In genomic region chr14:86124328-86124727, GRCh38 we compare ENCODE assay signal across 20 cellular contexts.
DNase-seq lines count a peak whose midpoint lies in the region; ATAC-seq and TF ChIP-seq lines count a peak whose summit lies in the region.
"Had no signal": no experiment of that assay in that cellular context is flagged by ENCODE, and none has a peak within 500 bp of the region (broad histone marks: within the 10 kb centered on the region; RNA-seq: fewer than 3 reads in every experiment).

No MANE protein-coding gene starts in this region.

- H3K36me3 Mint-ChIP-seq in natural killer cell treated with Interleukin-12 subunit alpha and Interleukin-12 subunit beta and Interleukin-15 and Interleukin-18, amount 100 ng/mL, for 72 hours: peaks cover 11% of the 10 kb centered on the region
- peaks cover 11% of the 10 kb centered on the region for H3K36me3 Mint-ChIP-seq in natural killer cell
- H3K36me3 Mint-ChIP-seq in activated CD8-positive, alpha-beta T cell treated with anti-CD3 and anti-CD28 coated beads, Interleukin-2, amount 10 ng/mL, durations not matched to agents 7 days and 5 days (ENCODE audit: low read depth): no peaks in the 10 kb centered on the region

- BruUV-seq in OCI-LY7 (replicated peaks; lab: Mats Ljungman, UMichigan): no TSS peak

- no peak for TF ChIP-seq CTCF in natural killer cell (IDR thresholded peaks at IDR 0.05)
- TF ChIP-seq CTCF in MM.1S (IDR thresholded peaks at IDR 0.05; ENCODE audit: low read length): no peak
- TF ChIP-seq CTCF in OCI-LY7 (conservative IDR thresholded peaks at IDR 0.05; ENCODE audit: low read length): no peak

- DNase-seq in natural killer cell treated with Interleukin-12 subunit alpha and Interleukin-12 subunit beta and Interleukin-15 and Interleukin-18, amount 100 ng/mL, for 72 hours (ENCODE audit: low spot score): no peak
- DNase-seq in natural killer cell: no peak
- DNase-seq in MM.1S: no peak
- no peak for DNase-seq in OCI-LY7 (ENCODE audit: low spot score)
- no peak for DNase-seq in activated CD8-positive, alpha-beta T cell treated with anti-CD3 and anti-CD28 coated beads, Interleukin-2, amount 10 ng/mL, durations not matched to agents 7 days and 5 days
- no peak for DNase-seq in stimulated activated naive CD4-positive, alpha-beta T cell (lab: John Stamatoyannopoulos, UW)
- DNase-seq in KBM-7: no peak
- DNase-seq: ACHN, AML-193, GDM1, MG63, NCI-H1694 treated with DMSO at 0.1 percent for 48 hours, NCI-H510A, NCI-H774, SHP77, T-cell had no signal

- no peaks in the 10 kb centered on the region for H3F3A ChIP-seq in MM.1S (ENCODE audit: insufficient read depth, low read length)

- H3K27ac ChIP-seq in MM.1S (ENCODE audit: low read length) (no peak overlapping the region), OCI-LY7 (ENCODE audit: low read depth, low read length, poor library complexity, severe bottlenecking) (no peak overlapping the region)
- H3K27ac ChIP-seq: C4-2B, SK-N-MC had no signal

- H3K9me3 ChIP-seq in MM.1S (replicated peaks; ENCODE audit: insufficient read depth, low read length): no peaks in the 10 kb centered on the region
- H3K9me3 ChIP-seq in OCI-LY7 (ENCODE audit: low read length): no peaks in the 10 kb centered on the region
- H3K9me3 ChIP-seq: MG63 had no signal

- 0 out of 2 replicates have a peak, but pooled peaks cover 3% of the 10 kb centered on the region for H3K4me1 ChIP-seq in MM.1S (ENCODE audit: low read length)
- no peaks in the 10 kb centered on the region for H3K4me1 ChIP-seq in OCI-LY7 (ENCODE audit: insufficient read depth, low read length, poor library complexity, severe bottlenecking)

- H3K79me2 ChIP-seq in MM.1S (ENCODE audit: low read length): no peaks in the 10 kb centered on the region
- H3K79me2 ChIP-seq in OCI-LY7 (ENCODE audit: insufficient read depth, low read depth, low read length): no peaks in the 10 kb centered on the region

- peak overlapping the region; percentile 4 to 66 for H3K27ac Mint-ChIP-seq in natural killer cell treated with Interleukin-12 subunit alpha and Interleukin-12 subunit beta and Interleukin-15 and Interleukin-18, amount 100 ng/mL, for 72 hours
- H3K27ac Mint-ChIP-seq in natural killer cell: no peak overlapping the region
- H3K27ac Mint-ChIP-seq in activated CD8-positive, alpha-beta T cell treated with anti-CD3 and anti-CD28 coated beads, Interleukin-2, amount 10 ng/mL, durations not matched to agents 7 days and 5 days: no peak overlapping the region
- H3K27ac Mint-ChIP-seq: GM23338, T-cell had no signal

- H3K4me2 ChIP-seq in MM.1S (ENCODE audit: low read depth, low read length) (no peak overlapping the region), OCI-LY7 (ENCODE audit: low read length) (peak overlapping the region; percentile 22)
- H3K4me2 ChIP-seq: GM23338 had no signal

- CTCF ChIA-PET in OCI-LY7 (lab: Charles Lee; ENCODE audit: unreplicated experiment): interaction anchor here (0.6 kb wide), 1 partner anchor 1657 kb away, joined by 3 read pairs; no protein-coding TSS in a partner anchor
- CTCF ChIA-PET in activated CD8-positive, alpha-beta T cell treated with anti-CD3 and anti-CD28 coated beads, Interleukin-2, amount 10 ng/mL, durations not matched to agents 7 days and 5 days (lab: Charles Lee): no interaction called here

- H4K20me1 ChIP-seq in MM.1S (ENCODE audit: insufficient read depth, low read length): no peaks in the 10 kb centered on the region
- no peaks in the 10 kb centered on the region for H4K20me1 ChIP-seq in OCI-LY7 (ENCODE audit: insufficient read depth, low read length)

- no peaks in the 10 kb centered on the region for H3K9me3 Mint-ChIP-seq in natural killer cell treated with Interleukin-12 subunit alpha and Interleukin-12 subunit beta and Interleukin-15 and Interleukin-18, amount 100 ng/mL, for 72 hours
- H3K9me3 Mint-ChIP-seq in natural killer cell: peaks cover 3 to 12% of the 10 kb centered on the region in 2 donors
- H3K9me3 Mint-ChIP-seq in activated CD8-positive, alpha-beta T cell treated with anti-CD3 and anti-CD28 coated beads, Interleukin-2, amount 10 ng/mL, durations not matched to agents 7 days and 5 days (ENCODE audit: insufficient read depth): no peaks in the 10 kb centered on the region
- H3K9me3 Mint-ChIP-seq: GM23338 had no signal

- H3K27me3 ChIP-seq in MM.1S (replicated peaks; ENCODE audit: insufficient read depth, low read length): no peaks in the 10 kb centered on the region
- H3K27me3 ChIP-seq: MG63 had no signal

- in situ Hi-C loops in KBM-7 (cut with MboI; ENCODE audit: low pct_unique_long_range_greater_than_20kb, low sequenced_read_pairs): no loop called here

- no peaks in the 10 kb centered on the region for H3K36me3 ChIP-seq in MM.1S (replicated peaks; ENCODE audit: insufficient read depth, low read length)
- H3K36me3 ChIP-seq in OCI-LY7 (ENCODE audit: insufficient read depth, low read length): no peaks in the 10 kb centered on the region
- H3K36me3 ChIP-seq: MG63 had no signal

- POLR2A ChIA-PET in OCI-LY7 (lab: Charles Lee): interaction anchor here (0.6 kb wide), 1 partner anchor 488 kb away, joined by 4 read pairs; no protein-coding TSS in a partner anchor
- POLR2A ChIA-PET in activated CD8-positive, alpha-beta T cell treated with anti-CD3 and anti-CD28 coated beads, Interleukin-2, amount 10 ng/mL, durations not matched to agents 7 days and 5 days (lab: Charles Lee): no interaction called here

- H3K9me2 ChIP-seq in MM.1S (replicated peaks; ENCODE audit: insufficient read depth, low read length) (no peaks in the 10 kb centered on the region), OCI-LY7 (ENCODE audit: insufficient read depth, low read length) (no peaks in the 10 kb centered on the region)

- no peaks in the 10 kb centered on the region for H3K27me3 Mint-ChIP-seq in natural killer cell treated with Interleukin-12 subunit alpha and Interleukin-12 subunit beta and Interleukin-15 and Interleukin-18, amount 100 ng/mL, for 72 hours
- H3K27me3 Mint-ChIP-seq in natural killer cell (ENCODE audit: low read depth in 2 of 2): no peaks in the 10 kb centered on the region
- H3K27me3 Mint-ChIP-seq in activated CD8-positive, alpha-beta T cell treated with anti-CD3 and anti-CD28 coated beads, Interleukin-2, amount 10 ng/mL, durations not matched to agents 7 days and 5 days (ENCODE audit: low read depth): no peaks in the 10 kb centered on the region
- H3K27me3 Mint-ChIP-seq: T-cell had no signal

- peaks cover 7% of the 10 kb centered on the region in 2 donors for H3K4me1 Mint-ChIP-seq in natural killer cell treated with Interleukin-12 subunit alpha and Interleukin-12 subunit beta and Interleukin-15 and Interleukin-18, amount 100 ng/mL, for 72 hours (ENCODE audit: low read depth in 2 of 2)
- H3K4me1 Mint-ChIP-seq in natural killer cell: peaks cover 5 to 9% of the 10 kb centered on the region in 2 donors
- no peaks in the 10 kb centered on the region for H3K4me1 Mint-ChIP-seq in activated CD8-positive, alpha-beta T cell treated with anti-CD3 and anti-CD28 coated beads, Interleukin-2, amount 10 ng/mL, durations not matched to agents 7 days and 5 days (ENCODE audit: low read depth)
- H3K4me1 Mint-ChIP-seq: T-cell had no signal

- no peak overlapping the region for H3K4me3 Mint-ChIP-seq in natural killer cell treated with Interleukin-12 subunit alpha and Interleukin-12 subunit beta and Interleukin-15 and Interleukin-18, amount 100 ng/mL, for 72 hours
- H3K4me3 Mint-ChIP-seq in natural killer cell: no peak overlapping the region
- H3K4me3 Mint-ChIP-seq in activated CD8-positive, alpha-beta T cell treated with anti-CD3 and anti-CD28 coated beads, Interleukin-2, amount 10 ng/mL, durations not matched to agents 7 days and 5 days: no peak overlapping the region
- H3K4me3 Mint-ChIP-seq: GM23338, T-cell had no signal

- intact Hi-C loops in natural killer cell (cut with micrococcal nuclease): no loop called here
- intact Hi-C loops in OCI-LY7 (cut with micrococcal nuclease; ENCODE audit: unreplicated experiment): no loop called here

- H3K9ac ChIP-seq in MM.1S (ENCODE audit: low read length): no peak overlapping the region

- H3K4me3 ChIP-seq in MM.1S (ENCODE audit: low read length) (no peak overlapping the region), OCI-LY7 (ENCODE audit: low read depth, low read length, poor library complexity, severe bottlenecking) (no peak overlapping the region)
- H3K4me3 ChIP-seq: GM23338, MG63, SK-N-MC had no signal

- H2AFZ ChIP-seq in MM.1S (ENCODE audit: low read length): 0 out of 2 replicates have a peak overlapping the region, but pooled peaks have one; percentile 15
- H2AFZ ChIP-seq in OCI-LY7 (ENCODE audit: low read length): peak overlapping the region; percentile 39
- H2AFZ ChIP-seq: GM23338 had no signal

- peak; percentile 70 to 75 for ATAC-seq in natural killer cell treated with Interleukin-12 subunit alpha and Interleukin-12 subunit beta and Interleukin-15 and Interleukin-18, amount 100 ng/mL, for 72 hours
- no peak for ATAC-seq in natural killer cell
- ATAC-seq in activated CD8-positive, alpha-beta T cell treated with anti-CD3 and anti-CD28 coated beads, Interleukin-2, amount 10 ng/mL, durations not matched to agents 7 days and 5 days: no peak
- ATAC-seq: GM23338, HCT116, T-cell had no signal

Comparison
In these comparisons a context has a peak if more than half of its experiments do, and no peak if none do; other contexts are left out.
1. ATAC-seq: peak in natural killer cell treated with Interleukin-12 subunit alpha and Interleukin-12 subunit beta and Interleukin-15 and Interleukin-18, amount 100 ng/mL, for 72 hours (2 of 2); none in natural killer cell (0 of 3) and activated CD8-positive, alpha-beta T cell treated with anti-CD3 and anti-CD28 coated beads, Interleukin-2, amount 10 ng/mL, durations not matched to agents 7 days and 5 days (single experiment).
2. H3K27ac Mint-ChIP-seq: peak in natural killer cell treated with Interleukin-12 subunit alpha and Interleukin-12 subunit beta and Interleukin-15 and Interleukin-18, amount 100 ng/mL, for 72 hours (2 of 2); none in natural killer cell (0 of 2) and activated CD8-positive, alpha-beta T cell treated with anti-CD3 and anti-CD28 coated beads, Interleukin-2, amount 10 ng/mL, durations not matched to agents 7 days and 5 days (single experiment).